Comparison of ENCODE assay signal across 1 cellular context in genomic region chr19:480016-480855, GRCh38.
TF ChIP-seq lines count a peak whose summit lies in the region.

No MANE protein-coding gene starts in this region.

TF ChIP-seq in HepG2, 621 proteins besides CTCF, POLR2A, EP300 and RAD21 (continued from another document and continues in another):
- TF ChIP-seq GMEB1 (CRISPR knock-in tag; IDR thresholded peaks at IDR 0.05; ENCODE audit: borderline replicate concordance), result no peak
- TF ChIP-seq NFIB (CRISPR knock-in tag; IDR thresholded peaks at IDR 0.05; ENCODE audit: borderline replicate concordance), result no peak
- TF ChIP-seq DBP (CRISPR knock-in tag; IDR thresholded peaks at IDR 0.05; ENCODE audit: not compliant biosample characterization), result no peak
- TF ChIP-seq ZNF124 (CRISPR knock-in tag; IDR thresholded peaks at IDR 0.05), result no peak
- TF ChIP-seq DPF2 (CRISPR knock-in tag; IDR thresholded peaks at IDR 0.05; ENCODE audit: borderline replicate concordance, low read depth), result no peak
- no peak for TF ChIP-seq PRDM15 (CRISPR knock-in tag; IDR thresholded peaks at IDR 0.05)
- 0 out of 2 replicates have a peak, but pooled peaks have one; percentile 49 for TF ChIP-seq HNF1B (CRISPR knock-in tag; IDR thresholded peaks at IDR 0.05)
- TF ChIP-seq MXD1 (CRISPR knock-in tag; IDR thresholded peaks at IDR 0.05), result no peak
- TF ChIP-seq ZNF280D (CRISPR knock-in tag; IDR thresholded peaks at IDR 0.05), result no peak
- TF ChIP-seq ATF7 (IDR thresholded peaks at IDR 0.05), result 0 out of 2 replicates have a peak, but pooled peaks have one; percentile 25
- 0 out of 2 replicates have a peak, but pooled peaks have one; percentile 40 for TF ChIP-seq ATF7 (CRISPR knock-in tag; IDR thresholded peaks at IDR 0.05)
- no peak for TF ChIP-seq NFAT5 (CRISPR knock-in tag; IDR thresholded peaks at IDR 0.05)
- TF ChIP-seq ZNF430 (CRISPR knock-in tag; IDR thresholded peaks at IDR 0.05), result no peak
- no peak for TF ChIP-seq IRF9 (CRISPR knock-in tag; IDR thresholded peaks at IDR 0.05; ENCODE audit: borderline replicate concordance)
- TF ChIP-seq ZNF781 (CRISPR knock-in tag; IDR thresholded peaks at IDR 0.05; ENCODE audit: borderline replicate concordance, not compliant biosample characterization), result no peak
- 0 out of 2 replicates have a peak, but pooled peaks have one; percentile 19 for TF ChIP-seq RXRA (CRISPR knock-in tag; IDR thresholded peaks at IDR 0.05)
- 0 out of 2 replicates have a peak, but pooled peaks have one; percentile 67 for TF ChIP-seq NONO (IDR thresholded peaks at IDR 0.05)
- TF ChIP-seq NONO (CRISPR knock-in tag; conservative IDR thresholded peaks at IDR 0.05), result peak; percentile 36; the same call in 1 of the 2 replicates
- no peak for TF ChIP-seq ARNT2 (CRISPR knock-in tag; IDR thresholded peaks at IDR 0.05; ENCODE audit: low read depth)
- TF ChIP-seq MXD3 (CRISPR knock-in tag; IDR thresholded peaks at IDR 0.05), result no peak
- TF ChIP-seq SSRP1 (CRISPR knock-in tag; IDR thresholded peaks at IDR 0.05), result no peak
- TF ChIP-seq DNMT1 (CRISPR knock-in tag; IDR thresholded peaks at IDR 0.05), result no peak
- TF ChIP-seq THRA (CRISPR knock-in tag; IDR thresholded peaks at IDR 0.05; ENCODE audit: borderline replicate concordance), result no peak
- TF ChIP-seq TEF (CRISPR knock-in tag; IDR thresholded peaks at IDR 0.05), result no peak
- TF ChIP-seq ZKSCAN8 (CRISPR knock-in tag; IDR thresholded peaks at IDR 0.05; ENCODE audit: borderline replicate concordance), result no peak; the same call in 1 of the 2 replicates
- no peak for TF ChIP-seq SKI (IDR thresholded peaks at IDR 0.05; ENCODE audit: partially characterized antibody)
- TF ChIP-seq CERS6 (CRISPR knock-in tag; IDR thresholded peaks at IDR 0.05), result no peak
- no peak for TF ChIP-seq MAZ (IDR thresholded peaks at IDR 0.05; ENCODE audit: borderline replicate concordance, low read depth, low read length)
- no peak for TF ChIP-seq MAZ (CRISPR knock-in tag; IDR thresholded peaks at IDR 0.05; ENCODE audit: low read depth)
- TF ChIP-seq SETDB1 (CRISPR knock-in tag; IDR thresholded peaks at IDR 0.05; ENCODE audit: borderline replicate concordance), result no peak
- TF ChIP-seq AGO2 (optimal IDR thresholded peaks at IDR 0.05; ENCODE audit: low read depth, low read length), result no peak
- 0 out of 2 replicates have a peak, but pooled peaks have one; percentile 67 for TF ChIP-seq ZNF782 (CRISPR knock-in tag; IDR thresholded peaks at IDR 0.05; ENCODE audit: borderline replicate concordance)
- no peak for TF ChIP-seq ZSCAN29 (CRISPR knock-in tag; conservative IDR thresholded peaks at IDR 0.05)
- TF ChIP-seq ZFP82 (CRISPR knock-in tag; IDR thresholded peaks at IDR 0.05; ENCODE audit: borderline replicate concordance), result no peak
- TF ChIP-seq HNRNPK (IDR thresholded peaks at IDR 0.05; ENCODE audit: low read depth, low read length, poor library complexity, severe bottlenecking), result peak; percentile 23
- TF ChIP-seq ERF (CRISPR knock-in tag; IDR thresholded peaks at IDR 0.05), result no peak
